1 cellular context compared by ENCODE assay signal in genomic region chr15:89812126-89812846, GRCh38.
TF ChIP-seq lines count a peak whose summit lies in the region.

No MANE protein-coding gene starts in this region.

TF ChIP-seq in HepG2, 621 proteins besides CTCF, POLR2A, EP300 and RAD21 (continued from another document):
- TF ChIP-seq CBX2 (IDR thresholded peaks at IDR 0.05; ENCODE audit: low read depth, low read length) (no peak), CBX2 (CRISPR knock-in tag; IDR thresholded peaks at IDR 0.05; ENCODE audit: low read depth) (no peak), ESRRA (CRISPR knock-in tag; IDR thresholded peaks at IDR 0.05; ENCODE audit: low read depth) (peak; percentile 49; the same call in 1 of the 2 replicates), ZNF33A (CRISPR knock-in tag; IDR thresholded peaks at IDR 0.05; ENCODE audit: borderline replicate concordance) (no peak), IRF9 (CRISPR knock-in tag; IDR thresholded peaks at IDR 0.05; ENCODE audit: borderline replicate concordance) (no peak; the same call in 1 of the 2 replicates), FOSL1 (CRISPR knock-in tag; IDR thresholded peaks at IDR 0.05; ENCODE audit: borderline replicate concordance) (no peak), SMAD1 (CRISPR knock-in tag; IDR thresholded peaks at IDR 0.05; ENCODE audit: borderline replicate concordance, low read depth) (no peak), HNRNPLL (IDR thresholded peaks at IDR 0.05; ENCODE audit: low read depth, low read length, poor library complexity, severe bottlenecking) (no peak), KMT2A (CRISPR knock-in tag; IDR thresholded peaks at IDR 0.05) (no peak), GABPA (IDR thresholded peaks at IDR 0.05; ENCODE audit: low read depth, low read length) (no peak), GABPA (CRISPR knock-in tag; IDR thresholded peaks at IDR 0.05; ENCODE audit: low read depth) (no peak), ZNF350 (CRISPR knock-in tag; IDR thresholded peaks at IDR 0.05; ENCODE audit: borderline replicate concordance, low read depth) (0 out of 2 replicates have a peak, but pooled peaks have one; percentile 44), FIP1L1 (IDR thresholded peaks at IDR 0.05; ENCODE audit: borderline replicate concordance, insufficient read depth, low read depth, low read length) (no peak), MED13 (CRISPR knock-in tag; IDR thresholded peaks at IDR 0.05) (no peak), SOX6 (IDR thresholded peaks at IDR 0.05) (no peak), SOX6 (CRISPR knock-in tag; IDR thresholded peaks at IDR 0.05) (peak; percentile 78), HIVEP1 (CRISPR knock-in tag; IDR thresholded peaks at IDR 0.05) (no peak), SSRP1 (CRISPR knock-in tag; IDR thresholded peaks at IDR 0.05) (no peak), ZNF512 (CRISPR knock-in tag; IDR thresholded peaks at IDR 0.05) (no peak), GLMP (CRISPR knock-in tag; IDR thresholded peaks at IDR 0.05; ENCODE audit: borderline replicate concordance) (no peak), ZNF335 (CRISPR knock-in tag; IDR thresholded peaks at IDR 0.05) (peak; percentile 43; the same call in 1 of the 2 replicates), ZNF572 (CRISPR knock-in tag; IDR thresholded peaks at IDR 0.05) (no peak), ZNF274 (CRISPR knock-in tag; IDR thresholded peaks at IDR 0.05) (no peak), ZNF337 (CRISPR knock-in tag; IDR thresholded peaks at IDR 0.05; ENCODE audit: borderline replicate concordance, low read depth) (no peak), KLF15 (CRISPR knock-in tag; IDR thresholded peaks at IDR 0.05; ENCODE audit: borderline replicate concordance) (no peak), ZNF264 (CRISPR knock-in tag; IDR thresholded peaks at IDR 0.05) (0 out of 2 replicates have a peak, but pooled peaks have one; percentile 35), ZNF513 (CRISPR knock-in tag; conservative IDR thresholded peaks at IDR 0.05) (no peak)
- TF ChIP-seq, protein P1, sequence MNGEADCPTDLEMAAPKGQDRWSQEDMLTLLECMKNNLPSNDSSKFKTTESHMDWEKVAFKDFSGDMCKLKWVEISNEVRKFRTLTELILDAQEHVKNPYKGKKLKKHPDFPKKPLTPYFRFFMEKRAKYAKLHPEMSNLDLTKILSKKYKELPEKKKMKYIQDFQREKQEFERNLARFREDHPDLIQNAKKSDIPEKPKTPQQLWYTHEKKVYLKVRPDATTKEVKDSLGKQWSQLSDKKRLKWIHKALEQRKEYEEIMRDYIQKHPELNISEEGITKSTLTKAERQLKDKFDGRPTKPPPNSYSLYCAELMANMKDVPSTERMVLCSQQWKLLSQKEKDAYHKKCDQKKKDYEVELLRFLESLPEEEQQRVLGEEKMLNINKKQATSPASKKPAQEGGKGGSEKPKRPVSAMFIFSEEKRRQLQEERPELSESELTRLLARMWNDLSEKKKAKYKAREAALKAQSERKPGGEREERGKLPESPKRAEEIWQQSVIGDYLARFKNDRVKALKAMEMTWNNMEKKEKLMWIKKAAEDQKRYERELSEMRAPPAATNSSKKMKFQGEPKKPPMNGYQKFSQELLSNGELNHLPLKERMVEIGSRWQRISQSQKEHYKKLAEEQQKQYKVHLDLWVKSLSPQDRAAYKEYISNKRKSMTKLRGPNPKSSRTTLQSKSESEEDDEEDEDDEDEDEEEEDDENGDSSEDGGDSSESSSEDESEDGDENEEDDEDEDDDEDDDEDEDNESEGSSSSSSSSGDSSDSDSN (CRISPR knock-in tag; IDR thresholded peaks at IDR 0.05): peak; percentile 94
- TF ChIP-seq, protein P2, sequence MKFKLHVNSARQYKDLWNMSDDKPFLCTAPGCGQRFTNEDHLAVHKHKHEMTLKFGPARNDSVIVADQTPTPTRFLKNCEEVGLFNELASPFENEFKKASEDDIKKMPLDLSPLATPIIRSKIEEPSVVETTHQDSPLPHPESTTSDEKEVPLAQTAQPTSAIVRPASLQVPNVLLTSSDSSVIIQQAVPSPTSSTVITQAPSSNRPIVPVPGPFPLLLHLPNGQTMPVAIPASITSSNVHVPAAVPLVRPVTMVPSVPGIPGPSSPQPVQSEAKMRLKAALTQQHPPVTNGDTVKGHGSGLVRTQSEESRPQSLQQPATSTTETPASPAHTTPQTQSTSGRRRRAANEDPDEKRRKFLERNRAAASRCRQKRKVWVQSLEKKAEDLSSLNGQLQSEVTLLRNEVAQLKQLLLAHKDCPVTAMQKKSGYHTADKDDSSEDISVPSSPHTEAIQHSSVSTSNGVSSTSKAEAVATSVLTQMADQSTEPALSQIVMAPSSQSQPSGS (CRISPR knock-in tag; IDR thresholded peaks at IDR 0.05): no peak
- TF ChIP-seq, protein P3, sequence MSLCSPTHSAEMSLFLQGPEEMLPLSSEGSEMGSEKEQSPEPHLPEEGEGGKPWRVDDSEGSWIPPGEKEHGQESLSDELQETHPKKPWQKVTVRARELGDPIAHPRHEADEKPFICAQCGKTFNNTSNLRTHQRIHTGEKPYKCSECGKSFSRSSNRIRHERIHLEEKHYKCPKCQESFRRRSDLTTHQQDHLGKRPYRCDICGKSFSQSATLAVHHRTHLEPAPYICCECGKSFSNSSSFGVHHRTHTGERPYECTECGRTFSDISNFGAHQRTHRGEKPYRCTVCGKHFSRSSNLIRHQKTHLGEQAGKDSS (CRISPR knock-in tag; IDR thresholded peaks at IDR 0.05; ENCODE audit: borderline replicate concordance, low read depth): no peak
TF ChIP-seq in HepG2: peak in this region for 99.
